ENCODE assay signal across 29 cellular contexts in the genomic region with DNA sequence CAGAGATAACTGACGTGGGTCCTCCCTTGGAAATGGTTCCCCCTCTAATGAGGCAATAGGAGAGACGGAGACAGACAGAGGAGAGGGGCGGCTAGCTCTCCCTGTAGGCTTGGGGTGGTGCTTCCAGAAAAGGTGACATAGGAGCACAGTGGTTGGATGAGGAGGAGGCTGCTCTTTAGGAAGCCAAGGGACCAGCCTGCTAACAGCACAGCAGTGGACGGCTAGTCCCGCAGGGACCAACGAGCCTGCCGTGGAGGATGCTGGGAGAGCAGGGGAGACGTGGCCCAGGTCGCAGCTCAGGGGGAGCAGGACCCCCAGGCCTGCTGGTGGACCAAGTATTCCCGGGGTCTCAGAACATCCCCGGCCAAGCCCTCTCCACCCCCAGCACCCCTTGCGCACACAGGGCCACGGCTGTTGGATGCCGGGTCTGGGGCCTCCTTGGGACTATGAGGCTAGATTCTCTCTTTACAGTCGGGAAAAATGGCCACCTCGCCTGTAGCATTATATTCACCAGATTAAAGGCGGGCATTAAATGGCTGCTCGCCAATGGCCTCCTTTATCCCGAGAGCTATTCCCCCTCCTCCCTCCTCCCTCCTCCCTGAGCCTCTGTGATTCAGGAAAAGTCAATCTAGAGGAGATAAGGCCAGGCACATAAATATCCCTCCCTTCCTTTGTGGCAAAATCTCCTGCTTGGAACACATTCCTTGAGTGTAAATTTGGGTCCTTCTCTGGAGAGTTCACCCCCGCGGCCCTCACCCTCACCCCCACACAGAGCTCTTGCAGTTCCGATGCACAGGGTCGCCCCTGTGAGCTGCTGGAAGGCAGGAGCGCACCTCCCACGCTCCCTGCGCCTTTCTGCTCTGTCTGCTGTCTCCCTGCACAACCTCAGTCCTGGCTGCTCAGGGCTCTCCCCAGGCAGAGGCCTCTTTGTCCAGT. TPM values are rescaled to one million over a fixed set of nuclear protein-coding genes. Genes with fewer than 3 reads are reported as not detected.
DNase-seq lines count a peak whose midpoint lies in the region; ATAC-seq, FAIRE-seq and TF ChIP-seq lines count a peak whose summit lies in the region.
"Had no signal": no experiment of that assay in that cellular context is flagged by ENCODE, and none has a peak within 500 bp of the region (broad histone marks: within the 10 kb centered on the region; RNA-seq: fewer than 3 reads in every experiment).

No MANE protein-coding gene starts in this region.

- H3K79me2 ChIP-seq in HepG2 (ENCODE audit: insufficient read depth, low read length) (no peaks in the 10 kb centered on the region), neural progenitor cell (ENCODE audit: low read depth) (no peaks in the 10 kb centered on the region), PC-9 (ENCODE audit: low read depth) (no peaks in the 10 kb centered on the region)

- BruUV-seq in HepG2 (replicated peaks; lab: Mats Ljungman, UMichigan) = no TSS peak
- BruUV-seq in PC-9 (replicated peaks; lab: Mats Ljungman, UMichigan) = no TSS peak

- H3K4me3 ChIP-seq in HepG2 (replicated peaks in 1 of 3; ENCODE audit: insufficient read depth in 1 of 3, low read depth in 2 of 3, low read length in 3 of 3) (no peak overlapping the region), right lobe of liver (no peak overlapping the region), neural progenitor cell (no peak overlapping the region), PC-9 (no peak overlapping the region)
- H3K4me3 ChIP-seq: BLaER1 treated with 17β-estradiol and CSF1 and Interleukin-3, amounts not matched to agents 10 nM and 100 nM; dorsolateral prefrontal cortex; sigmoid colon had no signal

- H3K27me3 Mint-ChIP-seq in neural progenitor cell (ENCODE audit: insufficient read depth, low read depth) = peaks cover 21% of the 10 kb centered on the region
- H3K27me3 Mint-ChIP-seq in effector memory CD8-positive, alpha-beta T cell = peaks cover 11 to 53% of the 10 kb centered on the region in 2 donors

- intact Hi-C loops in HepG2 (cut with micrococcal nuclease; ENCODE audit: unreplicated experiment) = no loop called here
- intact Hi-C loops in right lobe of liver (cut with DNase I) = no loop called here
- intact Hi-C loops in PC-9 (cut with micrococcal nuclease; ENCODE audit: unreplicated experiment) = no loop called here

- H3K4me2 ChIP-seq in HepG2 (ENCODE audit: low read depth, low read length) (no peak overlapping the region), neural progenitor cell (no peak overlapping the region), PC-9 (no peak overlapping the region)
- H3K4me2 ChIP-seq: BLaER1 treated with 17β-estradiol and CSF1 and Interleukin-3, amounts not matched to agents 10 nM and 100 nM had no signal

- WGBS in HepG2 (ENCODE audit: low lambda C conversion rate) = 30% methylated on average over 15 of the region's 26 CpGs
- 37% methylated on average over 10 of the region's 26 CpGs for WGBS in right lobe of liver (ENCODE audit: insufficient coverage, low coverage, low lambda C conversion rate, missing lambda C conversion rate)

- peaks cover 5% of the 10 kb centered on the region for H3K9me3 Mint-ChIP-seq in neural progenitor cell
- no peaks in the 10 kb centered on the region for H3K9me3 Mint-ChIP-seq in effector memory CD8-positive, alpha-beta T cell
- H3K9me3 Mint-ChIP-seq: activated T-cell treated with anti-CD3 and anti-CD28 coated beads, Interleukin-2, amount 50 U/mL, for 4 hours; central memory CD8-positive, alpha-beta T cell had no signal

- H3K36me3 ChIP-seq in HepG2 (replicated peaks in 1 of 2; ENCODE audit: control insufficient read depth in 1 of 2, insufficient read depth in 2 of 2, low read length in 2 of 2) (no peaks in the 10 kb centered on the region), right lobe of liver (no peaks in the 10 kb centered on the region), neural progenitor cell (no peaks in the 10 kb centered on the region), PC-9 (ENCODE audit: low read depth) (no peaks in the 10 kb centered on the region)
- H3K36me3 ChIP-seq: BLaER1 treated with 17β-estradiol and CSF1 and Interleukin-3, amounts not matched to agents 10 nM and 100 nM; sigmoid colon had no signal

- TF ChIP-seq CTCF in HepG2 (CRISPR knock-in tag; IDR thresholded peaks at IDR 0.05) (no peak), right lobe of liver (IDR thresholded peaks at IDR 0.05) (no peak), neural progenitor cell (IDR thresholded peaks at IDR 0.05) (no peak), PC-9 (conservative IDR thresholded peaks at IDR 0.05) (no peak)

- H3K4me3 Mint-ChIP-seq in neural progenitor cell = no peak overlapping the region
- H3K4me3 Mint-ChIP-seq in effector memory CD8-positive, alpha-beta T cell = no peak overlapping the region
- H3K4me3 Mint-ChIP-seq: activated T-cell treated with anti-CD3 and anti-CD28 coated beads, Interleukin-2, amount 50 U/mL, for 4 hours; central memory CD8-positive, alpha-beta T cell had no signal

- H4K20me1 ChIP-seq in HepG2 (ENCODE audit: insufficient read depth, low read length) (no peaks in the 10 kb centered on the region; the same call in 1 of the 2 replicates), neural progenitor cell (ENCODE audit: low read depth) (no peaks in the 10 kb centered on the region), PC-9 (ENCODE audit: insufficient read depth) (no peaks in the 10 kb centered on the region)
- H4K20me1 ChIP-seq: BLaER1 treated with 17β-estradiol and CSF1 and Interleukin-3, amounts not matched to agents 10 nM and 100 nM had no signal

- CTCF ChIA-PET in HepG2 (lab: Yijun Ruan, JAX; ENCODE audit: low intra/inter-chr PET ratio, low total read pairs) = no interaction called here
- CTCF ChIA-PET in PC-9 (lab: Charles Lee) = no interaction called here

- ATAC-seq in HepG2 (no peak), right lobe of liver (no peak)
- ATAC-seq in effector memory CD8-positive, alpha-beta T cell (replicated peaks) = no peak
- ATAC-seq: activated T-cell treated with anti-CD3 and anti-CD28 coated beads, Interleukin-2, amount 50 U/mL, for 4 hours had no signal

- peaks cover 39% of the 10 kb centered on the region for H3K4me1 Mint-ChIP-seq in neural progenitor cell
- peaks cover 0 to 8% of the 10 kb centered on the region in 2 donors for H3K4me1 Mint-ChIP-seq in effector memory CD8-positive, alpha-beta T cell (ENCODE audit: low read depth in 2 of 2)

- no peak for TF ChIP-seq EP300 in HepG2 (IDR thresholded peaks at IDR 0.05; ENCODE audit: low read depth in 2 of 2, low read length in 2 of 2)
- TF ChIP-seq EP300 in HepG2 (CRISPR knock-in tag; IDR thresholded peaks at IDR 0.05; ENCODE audit: borderline replicate concordance) = no peak

- in situ Hi-C loops in HepG2 (cut with HindIII; ENCODE audit: extremely low pct_ligation_motif_present, low pct_unique_long_range_greater_than_20kb) = no loop called here

- H3K27ac ChIP-seq in HepG2 (ENCODE audit: extremely low read length, insufficient read depth, low read length) (no peak overlapping the region), right lobe of liver (no peak overlapping the region), neural progenitor cell (no peak overlapping the region), PC-9 (no peak overlapping the region)
- H3K27ac ChIP-seq: BLaER1 treated with 17β-estradiol and CSF1 and Interleukin-3, amounts not matched to agents 10 nM and 100 nM; dorsolateral prefrontal cortex; epithelial cell of prostate; sigmoid colon had no signal

- TF ChIP-seq POLR2A in HepG2 (IDR thresholded peaks at IDR 0.05; ENCODE audit: insufficient read depth in 1 of 2, low read depth in 2 of 2, low read length in 2 of 2) (no peak), right lobe of liver (IDR thresholded peaks at IDR 0.05) (no peak)

- DNase-seq in HepG2 (ENCODE audit: low spot score) (no peak), right lobe of liver (no peak), epidermal melanocyte (ENCODE audit: insufficient read length, low spot score) (peak; percentile 45), neural progenitor cell (ENCODE audit: low spot score) (no peak), PC-9 (no peak), NCI-H446 treated with DMSO at 0.1 percent for 48 hours (lab: John Stamatoyannopoulos, UW) (no peak), NCI-H2081 (lab: John Stamatoyannopoulos, UW) (no peak)
- no peak for DNase-seq in effector memory CD8-positive, alpha-beta T cell
- DNase-seq: ACHN; activated CD4-positive, alpha-beta T cell treated with anti-CD3 and anti-CD28 coated beads for 1 hour; activated CD8-positive, alpha-beta memory T cell treated with anti-CD3 and anti-CD28 coated beads for 24 hours; activated naive CD4-positive, alpha-beta T cell; activated T-cell treated with anti-CD3 and anti-CD28 coated beads, Interleukin-2, amount 50 U/mL, for 4 hours; anterior cingulate cortex; GOT3; islet precursor cell; NCI-H1417 treated with DMSO at 0.1 percent for 48 hours; NCI-H524 treated with DMSO at 0.1 percent for 48 hours; sigmoid colon; stimulated activated CD8-positive, alpha-beta memory T cell treated with anti-CD3 and anti-CD28 coated beads, Interleukin-4, amount 100 ng/mL, for 48 hours; SW 1271; trophoblast cell had no signal

- H3K36me3 Mint-ChIP-seq in neural progenitor cell = no peaks in the 10 kb centered on the region
- H3K36me3 Mint-ChIP-seq in effector memory CD8-positive, alpha-beta T cell (ENCODE audit: insufficient read depth) = no peaks in the 10 kb centered on the region

- POLR2A ChIA-PET in HepG2 (lab: Yijun Ruan, JAX) = no interaction called here
- POLR2A ChIA-PET in PC-9 (lab: Charles Lee; ENCODE audit: unreplicated experiment) = no interaction called here

- H2AFZ ChIP-seq in HepG2 (ENCODE audit: low read length) = no peak overlapping the region
- H2AFZ ChIP-seq in neural progenitor cell (replicated peaks) = peak overlapping the region; percentile 32
- no peak overlapping the region for H2AFZ ChIP-seq in PC-9

- H3K4me1 ChIP-seq in HepG2 (ENCODE audit: insufficient read depth, low read length) = no peaks in the 10 kb centered on the region
- H3K4me1 ChIP-seq in right lobe of liver = no peaks in the 10 kb centered on the region
- H3K4me1 ChIP-seq in neural progenitor cell = peaks cover 6% of the 10 kb centered on the region
- H3K4me1 ChIP-seq in PC-9 (replicated peaks; ENCODE audit: insufficient read depth) = no peaks in the 10 kb centered on the region
- H3K4me1 ChIP-seq: sigmoid colon had no signal

- H3K9me3 ChIP-seq in HepG2 (ENCODE audit: low read length) (no peaks in the 10 kb centered on the region), right lobe of liver (no peaks in the 10 kb centered on the region), neural progenitor cell (ENCODE audit: low read depth) (no peaks in the 10 kb centered on the region), PC-9 (ENCODE audit: insufficient read depth, low read depth) (no peaks in the 10 kb centered on the region)
- H3K9me3 ChIP-seq: sigmoid colon had no signal

- no peaks in the 10 kb centered on the region for H3K9me2 ChIP-seq in PC-9 (ENCODE audit: insufficient read depth)

- FAIRE-seq in HepG2 (lab: Jason Lieb, UNC) = no peak
- FAIRE-seq: frontal cortex, TTC549 had no signal

- H3K27me3 ChIP-seq in HepG2 (ENCODE audit: control insufficient read depth in 1 of 2, insufficient read depth in 2 of 2, low read length in 2 of 2) (peaks cover 3 to 38% of the 10 kb centered on the region in 2 experiments; a peak in 3 of 5 replicates), right lobe of liver (no peaks in the 10 kb centered on the region), neural progenitor cell (no peaks in the 10 kb centered on the region), PC-9 (ENCODE audit: insufficient read depth, low read depth) (peaks cover 77% of the 10 kb centered on the region)
- H3K27me3 ChIP-seq: BLaER1 treated with 17β-estradiol and CSF1 and Interleukin-3, amounts not matched to agents 10 nM and 100 nM had no signal

- peaks cover 8% of the 10 kb centered on the region for H3F3A ChIP-seq in neural progenitor cell (ENCODE audit: low read depth)
- no peaks in the 10 kb centered on the region for H3F3A ChIP-seq in PC-9 (ENCODE audit: insufficient read depth, low read depth)

- H3K9ac ChIP-seq in HepG2 (ENCODE audit: insufficient read depth, low read depth, low read length) (no peak overlapping the region), neural progenitor cell (no peak overlapping the region)
- H3K9ac ChIP-seq: BLaER1 treated with 17β-estradiol and CSF1 and Interleukin-3, amounts not matched to agents 10 nM and 100 nM had no signal

- TF ChIP-seq RAD21 in HepG2 (CRISPR knock-in tag; IDR thresholded peaks at IDR 0.05) = no peak

- H3K27ac Mint-ChIP-seq in neural progenitor cell = peak overlapping the region; percentile 95
- H3K27ac Mint-ChIP-seq in effector memory CD8-positive, alpha-beta T cell = no peak overlapping the region

RNA-seq across cellular contexts. Expression of a gene that starts 30.5 kb away (rescaled TPM):
- total RNA-seq in HepG2 (2016; rRNA removed; fragmentation: Illumina TruSeq; extraction: Trizol) (not detected in 2 replicates), right lobe of liver (under 1 TPM in 2 of 6 experiments, not detected in 4; 0.22 to 0.29 TPM), neural progenitor cell (ENCODE audit: low replicate concordance) (17.9 and 41.6 TPM in 2 replicates), PC-9 (2021) (not detected in 2 replicates)
- total RNA-seq in HepG2 (2016; cell fraction: cytosol; rRNA removed; fragmentation: Illumina TruSeq; extraction: Trizol; ENCODE audit: low read depth) = not detected in 2 replicates
- not detected in 2 replicates for total RNA-seq in HepG2 (2016; cell fraction: insoluble cytoplasmic fraction; rRNA removed; fragmentation: Illumina TruSeq; extraction: Trizol)
- total RNA-seq in HepG2 (2016; cell fraction: membrane; rRNA removed; fragmentation: Illumina TruSeq; extraction: Trizol) = not detected in 2 replicates
- total RNA-seq in HepG2 (2016; cell fraction: nucleus; rRNA removed; fragmentation: Illumina TruSeq; extraction: Trizol) = not detected in 2 replicates
- not detected in 2 replicates for polyA plus RNA-seq in HepG2 (2011; rRNA removed)
- not detected in 2 replicates for polyA plus RNA-seq in HepG2 (2011; cell fraction: cytosol; rRNA removed)
- not detected in 2 replicates for polyA plus RNA-seq in HepG2 (2011; cell fraction: nucleus; rRNA removed)
- polyA plus RNA-seq in HepG2 (2012) = not detected in 2 replicates
- polyA plus RNA-seq in HepG2 (2016; cell fraction: cytosol; fragmentation: Illumina TruSeq; extraction: Trizol; ENCODE audit: low read depth) = not detected in 2 replicates
- polyA plus RNA-seq in HepG2 (2016; cell fraction: insoluble cytoplasmic fraction; fragmentation: Illumina TruSeq; extraction: Trizol; ENCODE audit: low read depth) = not detected in 2 replicates
- not detected in 2 replicates for polyA plus RNA-seq in HepG2 (2016; cell fraction: membrane; fragmentation: Illumina TruSeq; extraction: Trizol; ENCODE audit: low read depth)
- polyA plus RNA-seq in HepG2 (2016; cell fraction: nucleus; fragmentation: Illumina TruSeq; extraction: Trizol; ENCODE audit: insufficient read depth, low read depth) = not detected in 2 replicates
- polyA minus RNA-seq in HepG2 (2011; rRNA and poly(A)+ RNA removed; ENCODE audit: low replicate concordance) = not detected in 2 replicates
- polyA minus RNA-seq in HepG2 (2011; cell fraction: cytosol; rRNA and poly(A)+ RNA removed) = not detected in 2 replicates
- not detected in 2 replicates for polyA minus RNA-seq in HepG2 (2011; cell fraction: nucleus; rRNA and poly(A)+ RNA removed)
- total RNA-seq: osteocyte had no signal

Comparison
In these comparisons a context has a peak if more than half of its experiments do, and no peak if none do; other contexts are left out.
1. RNA of a gene that starts 30.5 kb away (total RNA-seq): 17.9 to 41.6 TPM in neural progenitor cell; 0.22 to 0.29 TPM in right lobe of liver, not detected in HepG2 and not detected in PC-9; every median in the first group is over 10 times any median in the second.